26 cellular contexts compared by ENCODE assay signal in genomic region chr20:41892031-41892430, GRCh38.
"Had no signal": no experiment of that assay in that cellular context is flagged by ENCODE, and none has a peak within 500 bp of the region (broad histone marks: within the 10 kb centered on the region; RNA-seq: fewer than 3 reads in every experiment).

No MANE protein-coding gene starts in this region.

- DNase-seq: colonic mucosa; cortex of kidney; dermis blood vessel endothelial cell; dorsolateral prefrontal cortex; effector CD4-positive, alpha-beta T cell; effector CD8-positive, alpha-beta T cell; effector memory CD4-positive, alpha-beta T cell; effector memory CD8-positive, alpha-beta T cell; endodermal cell; erythroblast; esophagus squamous epithelium; foreskin fibroblast; foreskin keratinocyte; foreskin melanocyte; gastrocnemius medialis; glutamatergic neuron; head of caudate nucleus; heart right ventricle had no signal

- FAIRE-seq: colon, endometrium, endothelial cell of umbilical vein, frontal cortex had no signal

- H3K4me3 ChIP-seq: colonic mucosa, coronary artery, dorsolateral prefrontal cortex, esophagus squamous epithelium, gastrocnemius medialis, gastroesophageal sphincter, heart right ventricle had no signal

- H3K36me3 ChIP-seq: colonic mucosa, esophagus squamous epithelium, gastrocnemius medialis, gastroesophageal sphincter, heart right ventricle had no signal

- H3K9me3 ChIP-seq: colonic mucosa, esophagus squamous epithelium, gastrocnemius medialis, gastroesophageal sphincter, heart right ventricle had no signal

- ATAC-seq: effector memory CD8-positive, alpha-beta T cell; esophagus mucosa; foreskin keratinocyte; gastrocnemius medialis; gastroesophageal sphincter; heart right ventricle had no signal

- H3K27me3 ChIP-seq: colonic mucosa, esophagus squamous epithelium, foreskin keratinocyte, gastrocnemius medialis had no signal

- H3K4me1 ChIP-seq: colonic mucosa, foreskin keratinocyte, gastrocnemius medialis, gastroesophageal sphincter, heart right ventricle had no signal

- H3K27ac ChIP-seq: colonic mucosa, coronary artery, dorsolateral prefrontal cortex, epithelial cell of prostate, foreskin keratinocyte, gastrocnemius medialis, gastroesophageal sphincter, heart right ventricle had no signal
